ENCODE assay signal across 8 cellular contexts in genomic region chr20:53949319-53949839, GRCh38.
DNase-seq lines count a peak whose midpoint lies in the region; ATAC-seq, FAIRE-seq and TF ChIP-seq lines count a peak whose summit lies in the region.

No MANE protein-coding gene starts in this region.

- POLR2A ChIA-PET in HepG2 (lab: Yijun Ruan, JAX), result no interaction called here

- H3K79me2 ChIP-seq in HepG2 (ENCODE audit: insufficient read depth, low read length), result no peaks in the 10 kb centered on the region
- no peaks in the 10 kb centered on the region for H3K79me2 ChIP-seq in hepatocyte

- peaks cover 9% of the 10 kb centered on the region for H3K9me3 Mint-ChIP-seq in activated naive CD8-positive, alpha-beta T cell (ENCODE audit: low read depth)

- H3K36me3 Mint-ChIP-seq in activated naive CD8-positive, alpha-beta T cell, result peaks cover 14% of the 10 kb centered on the region

- H3K27me3 ChIP-seq in HepG2 (ENCODE audit: control insufficient read depth in 1 of 2, insufficient read depth in 2 of 2, low read length in 2 of 2) (no peaks in the 10 kb centered on the region), hepatocyte (no peaks in the 10 kb centered on the region)

- peak overlapping the region; percentile 69 for H2AFZ ChIP-seq in HepG2 (ENCODE audit: low read length)
- no peak overlapping the region for H2AFZ ChIP-seq in hepatocyte

- no TSS peak for BruUV-seq in HepG2 (replicated peaks; lab: Mats Ljungman, UMichigan)

- H3K4me3 Mint-ChIP-seq in activated naive CD8-positive, alpha-beta T cell, result peak overlapping the region; percentile 80

- H3K4me2 ChIP-seq in HepG2 (ENCODE audit: low read depth, low read length) (peak overlapping the region; percentile 14), hepatocyte (no peak overlapping the region)

- TF ChIP-seq POLR2A in HepG2 (IDR thresholded peaks at IDR 0.05; ENCODE audit: insufficient read depth in 1 of 2, low read depth in 2 of 2, low read length in 2 of 2), result no peak

- intact Hi-C loops in HepG2 (cut with micrococcal nuclease; ENCODE audit: unreplicated experiment), result no loop called here

- no peak for FAIRE-seq in HepG2 (lab: Jason Lieb, UNC)

- in situ Hi-C loops in HepG2 (cut with HindIII; ENCODE audit: extremely low pct_ligation_motif_present, low pct_unique_long_range_greater_than_20kb), result loop anchor here (5.0 kb wide), 1 partner anchor 113 kb away; no protein-coding TSS in a partner anchor

- H3K27me3 Mint-ChIP-seq in activated naive CD8-positive, alpha-beta T cell, result no peaks in the 10 kb centered on the region

- ATAC-seq in GM19025 (IDR thresholded peaks at IDR 0.05; ENCODE audit: low read depth, unreplicated experiment) (peak; percentile 71), HG03135 (IDR thresholded peaks at IDR 0.05; ENCODE audit: unreplicated experiment) (peak; percentile 88), HepG2 (peak; percentile 54)

- H3K4me1 Mint-ChIP-seq in activated naive CD8-positive, alpha-beta T cell (ENCODE audit: low read depth), result peaks cover 40% of the 10 kb centered on the region

- TF ChIP-seq CTCF in HepG2 (CRISPR knock-in tag; IDR thresholded peaks at IDR 0.05) (no peak), hepatocyte (IDR thresholded peaks at IDR 0.05; ENCODE audit: poor library complexity) (no peak)

- TF ChIP-seq EP300 in HepG2 (IDR thresholded peaks at IDR 0.05; ENCODE audit: low read depth in 2 of 2, low read length in 2 of 2) (no peak), HepG2 (CRISPR knock-in tag; IDR thresholded peaks at IDR 0.05; ENCODE audit: borderline replicate concordance) (no peak)

- whole genome bisulfite sequencing in HepG2 (ENCODE audit: low lambda C conversion rate), result 53% methylated on average over 10 of the region's 10 CpGs
- 62% methylated on average over 10 of the region's 10 CpGs for WGBS in hepatocyte (ENCODE audit: low lambda C conversion rate, missing lambda C conversion rate)

- H4K20me1 ChIP-seq in HepG2 (ENCODE audit: insufficient read depth, low read length) (no peaks in the 10 kb centered on the region), hepatocyte (ENCODE audit: insufficient read depth, poor library complexity, severe bottlenecking) (no peaks in the 10 kb centered on the region)

- H3K27ac ChIP-seq in HepG2 (ENCODE audit: extremely low read length, insufficient read depth, low read length) (no peak overlapping the region), hepatocyte (no peak overlapping the region)

- H3K4me1 ChIP-seq in HepG2 (ENCODE audit: insufficient read depth, low read length) (peaks cover 38% of the 10 kb centered on the region), hepatocyte (ENCODE audit: insufficient read depth) (peaks cover 8% of the 10 kb centered on the region)

- no peak for TF ChIP-seq RAD21 in HepG2 (CRISPR knock-in tag; IDR thresholded peaks at IDR 0.05)

- H3K9me3 ChIP-seq in HepG2 (ENCODE audit: low read length) (peaks cover 8% of the 10 kb centered on the region; the same call in 1 of the 2 replicates), hepatocyte (ENCODE audit: low read depth) (peaks cover 3% of the 10 kb centered on the region)

- DNase-seq in SKM-1 treated with dmso at 0.1 percent for 144 hours (lab: John Stamatoyannopoulos, UW; ENCODE audit: unreplicated experiment), result peak; percentile 65
- DNase-seq in HepG2 (ENCODE audit: low spot score), result no peak
- peak; percentile 82 for DNase-seq in stimulated activated CD8-positive, alpha-beta memory T cell treated with anti-CD3 and anti-CD28 coated beads, Interleukin-4, amount 100 ng/mL, for 48 hours
- DNase-seq in hepatocyte (ENCODE audit: low spot score), result no peak
- DNase-seq in DMS53 (lab: John Stamatoyannopoulos, UW), result no peak

- H3K9me2 ChIP-seq in hepatocyte (replicated peaks; ENCODE audit: insufficient read depth), result no peaks in the 10 kb centered on the region

- H3K27ac Mint-ChIP-seq in activated naive CD8-positive, alpha-beta T cell, result peak overlapping the region; percentile 96

- CTCF ChIA-PET in HepG2 (lab: Yijun Ruan, JAX; ENCODE audit: low intra/inter-chr PET ratio, low total read pairs), result no interaction called here

- H3K9ac ChIP-seq in HepG2 (ENCODE audit: insufficient read depth, low read depth, low read length), result no peak overlapping the region

- H3K36me3 ChIP-seq in HepG2 (replicated peaks in 1 of 2; ENCODE audit: control insufficient read depth in 1 of 2, insufficient read depth in 2 of 2, low read length in 2 of 2), result no peaks in the 10 kb centered on the region
- no peaks in the 10 kb centered on the region for H3K36me3 ChIP-seq in hepatocyte (replicated peaks; ENCODE audit: insufficient read depth, low read depth)

- H3K4me3 ChIP-seq in HepG2 (replicated peaks in 1 of 3; ENCODE audit: insufficient read depth in 1 of 3, low read depth in 2 of 3, low read length in 3 of 3) (no peak overlapping the region), hepatocyte (no peak overlapping the region)

TF ChIP-seq in HepG2, 621 proteins besides CTCF, POLR2A, EP300 and RAD21:
- no peak for TF ChIP-seq E2F1 (CRISPR knock-in tag; IDR thresholded peaks at IDR 0.05)
- 0 out of 2 replicates have a peak, but pooled peaks have one; percentile 31 for TF ChIP-seq ZNF296 (CRISPR knock-in tag; conservative IDR thresholded peaks at IDR 0.05)
- no peak for TF ChIP-seq ZNF691 (CRISPR knock-in tag; IDR thresholded peaks at IDR 0.05; ENCODE audit: borderline replicate concordance, low read depth)
- TF ChIP-seq HOXA7 (CRISPR knock-in tag; IDR thresholded peaks at IDR 0.05), result no peak
- TF ChIP-seq DNMT3B (CRISPR knock-in tag; conservative IDR thresholded peaks at IDR 0.05), result no peak
- TF ChIP-seq ZNF687 (CRISPR knock-in tag; IDR thresholded peaks at IDR 0.05), result peak; percentile 53
- 0 out of 2 replicates have a peak, but pooled peaks have one; percentile 34 for TF ChIP-seq ZNF572 (CRISPR knock-in tag; IDR thresholded peaks at IDR 0.05)
- 0 out of 2 replicates have a peak, but pooled peaks have one; percentile 9 for TF ChIP-seq SALL1 (CRISPR knock-in tag; IDR thresholded peaks at IDR 0.05)
- no peak for TF ChIP-seq ZNF672 (CRISPR knock-in tag; IDR thresholded peaks at IDR 0.05)
- TF ChIP-seq ZNF292 (CRISPR knock-in tag; IDR thresholded peaks at IDR 0.05; ENCODE audit: borderline replicate concordance, low read depth), result 0 out of 2 replicates have a peak, but pooled peaks have one; percentile 13
- 0 out of 2 replicates have a peak, but pooled peaks have one; percentile 6 for TF ChIP-seq HMG20B (CRISPR knock-in tag; conservative IDR thresholded peaks at IDR 0.05)
- no peak for TF ChIP-seq CHCHD3 (CRISPR knock-in tag; IDR thresholded peaks at IDR 0.05)

Comparison
In these comparisons a context has a peak if more than half of its experiments do, and no peak if none do; other contexts are left out.
1. DNase-seq: peak in SKM-1 treated with dmso at 0.1 percent for 144 hours (single experiment) and stimulated activated CD8-positive, alpha-beta memory T cell treated with anti-CD3 and anti-CD28 coated beads, Interleukin-4, amount 100 ng/mL, for 48 hours (single experiment); none in HepG2 (single experiment), hepatocyte (single experiment) and DMS53 (single experiment).
2. Peak in every context shown above with its lines, with median percentiles within 50 percentile points of each other: ATAC-seq.